Comparison of ENCODE assay signal across 19 cellular contexts in genomic region chr10:99325261-99325660, GRCh38. TPM values are rescaled to one million over a fixed set of nuclear protein-coding genes. Genes with fewer than 3 reads are reported as not detected.
DNase-seq lines count a peak whose midpoint lies in the region; ATAC-seq and TF ChIP-seq lines count a peak whose summit lies in the region.
"Had no signal": no experiment of that assay in that cellular context is flagged by ENCODE, and none has a peak within 500 bp of the region (broad histone marks: within the 10 kb centered on the region; RNA-seq: fewer than 3 reads in every experiment).

No MANE protein-coding gene starts in this region.

- DNase-seq in Caki2 (ENCODE audit: low read depth) (peak; percentile 55), NCI-H226 (peak; percentile 38), mesenchymal stem cell (peak; percentile 69), Peyer's patch (no peak), DMS114 treated with DMSO at 0.1 percent for 48 hours (lab: John Stamatoyannopoulos, UW; ENCODE audit: unreplicated experiment) (no peak), iPS-NIHi11 (ENCODE audit: low spot score) (no peak)
- no peak for DNase-seq in stimulated activated CD4-positive, alpha-beta T cell treated with anti-CD3 and anti-CD28 coated beads, Interleukin-2, amount 100 ng/mL, for 48 hours
- DNase-seq: CD8-positive, alpha-beta memory T cell; H7; NCI-H1417; NCI-H2029; NCI-H2171; NCI-H774 had no signal

- H3K27me3 ChIP-seq in mesenchymal stem cell (ENCODE audit: control insufficient read depth in 1 of 2, insufficient read depth in 1 of 2, low read length in 2 of 2) (peaks cover 15 to 27% of the 10 kb centered on the region in 2 experiments), Peyer's patch (peaks cover 0 to 15% of the 10 kb centered on the region in 2 donors)
- H3K27me3 ChIP-seq: BLaER1 treated with 17β-estradiol and CSF1 and Interleukin-3, amounts not matched to agents 10 nM and 100 nM had no signal

- H3K9ac ChIP-seq in mesenchymal stem cell (ENCODE audit: low read length): no peak overlapping the region
- H3K9ac ChIP-seq: BLaER1 treated with 17β-estradiol and CSF1 and Interleukin-3, amounts not matched to agents 10 nM and 100 nM had no signal

- H3K9me3 ChIP-seq in mesenchymal stem cell (ENCODE audit: control insufficient read depth, low read length): no peaks in the 10 kb centered on the region
- no peaks in the 10 kb centered on the region for H3K9me3 ChIP-seq in Peyer's patch

- 40% methylated on average over 2 of the region's 2 CpGs for WGBS in mesenchymal stem cell

- no peak overlapping the region for H2BK15ac ChIP-seq in mesenchymal stem cell (ENCODE audit: low read depth, poor library complexity, severe bottlenecking)

- H3K27ac ChIP-seq in mesenchymal stem cell (ENCODE audit: low read length, poor library complexity, severe bottlenecking) (no peak overlapping the region), Peyer's patch (no peak overlapping the region)
- H3K27ac ChIP-seq: BLaER1 treated with 17β-estradiol and CSF1 and Interleukin-3, amounts not matched to agents 10 nM and 100 nM; PC-9 had no signal

- no peak overlapping the region for H3K18ac ChIP-seq in mesenchymal stem cell (ENCODE audit: low read depth in 1 of 2, low read length in 2 of 2)

- H2AFZ ChIP-seq in mesenchymal stem cell (ENCODE audit: low read depth, low read length): no peak overlapping the region
- H2AFZ ChIP-seq: PC-9 had no signal

- no peak overlapping the region for H4K91ac ChIP-seq in mesenchymal stem cell (ENCODE audit: low read length)

- in situ Hi-C loops in Caki2 (cut with HindIII; ENCODE audit: low pct_unique_long_range_greater_than_20kb, low sequenced_read_pairs): no loop called here

- H3K36me3 ChIP-seq in mesenchymal stem cell (ENCODE audit: control insufficient read depth in 1 of 2, insufficient read depth in 2 of 2, low read depth in 1 of 2, low read length in 2 of 2) (peaks cover 0 to 8% of the 10 kb centered on the region in 2 experiments), Peyer's patch (no peaks in the 10 kb centered on the region)
- H3K36me3 ChIP-seq: BLaER1 treated with 17β-estradiol and CSF1 and Interleukin-3, amounts not matched to agents 10 nM and 100 nM had no signal

- H2BK5ac ChIP-seq in mesenchymal stem cell (ENCODE audit: low read depth, low read length, poor library complexity, severe bottlenecking): no peak overlapping the region

- no peak for TF ChIP-seq CTCF in Peyer's patch (IDR thresholded peaks at IDR 0.05)

- H3K79me1 ChIP-seq in mesenchymal stem cell (replicated peaks; ENCODE audit: low read length, poor library complexity, severe bottlenecking): no peaks in the 10 kb centered on the region

- no peak overlapping the region for H3K4ac ChIP-seq in mesenchymal stem cell (ENCODE audit: low read depth in 1 of 2, low read length in 2 of 2)

- H2BK120ac ChIP-seq in mesenchymal stem cell (ENCODE audit: low read depth, low read length): no peak overlapping the region

- no peak overlapping the region for H4K8ac ChIP-seq in mesenchymal stem cell (ENCODE audit: low read length)

- H3K4me1 ChIP-seq in mesenchymal stem cell (ENCODE audit: control insufficient read depth, insufficient read depth, low read depth, low read length) (peaks cover 14% of the 10 kb centered on the region), Peyer's patch (peaks cover 0 to 16% (median 2%) of the 10 kb centered on the region in 4 donors)
- H3K4me1 ChIP-seq: BLaER1 treated with 17β-estradiol and CSF1 and Interleukin-3, amounts not matched to agents 10 nM and 100 nM had no signal

- H3K4me2 ChIP-seq in mesenchymal stem cell (ENCODE audit: low read length, poor library complexity, severe bottlenecking): no peak overlapping the region
- H3K4me2 ChIP-seq: BLaER1 treated with 17β-estradiol and CSF1 and Interleukin-3, amounts not matched to agents 10 nM and 100 nM; PC-9 had no signal

- H3K14ac ChIP-seq in mesenchymal stem cell (ENCODE audit: low read length in 2 of 2): no peak overlapping the region

- no peak for TF ChIP-seq POLR2A in Peyer's patch (IDR thresholded peaks at IDR 0.05)

- H3K23ac ChIP-seq in mesenchymal stem cell (ENCODE audit: low read length in 2 of 2): no peak overlapping the region

- peak; percentile 58 for ATAC-seq in esophagus mucosa
- ATAC-seq: Right ventricle myocardium inferior had no signal

- no peak overlapping the region for H2BK12ac ChIP-seq in mesenchymal stem cell (ENCODE audit: low read length in 2 of 2)

- H3K4me3 ChIP-seq in mesenchymal stem cell (ENCODE audit: insufficient read depth in 1 of 2, low read depth in 1 of 2, low read length in 2 of 2) (no peak overlapping the region), Peyer's patch (no peak overlapping the region)
- H3K4me3 ChIP-seq: BLaER1 treated with 17β-estradiol and CSF1 and Interleukin-3, amounts not matched to agents 10 nM and 100 nM; PC-9 had no signal

- no peak overlapping the region for H2AK5ac ChIP-seq in mesenchymal stem cell (ENCODE audit: low read length, severe bottlenecking)

RNA-seq across cellular contexts. Expression of gene CNNM1, which starts 3.9 kb away (rescaled TPM):
- total RNA-seq in Caki2 (2014; rRNA removed; shearing (Covaris generic); ENCODE audit: low replicate concordance): 3.6 and 5.2 TPM in 2 replicates
- 0.36 TPM for total RNA-seq in esophagus mucosa
- polyA plus RNA-seq in mesenchymal stem cell (2013, experiment 1 of 2): 1.6 TPM
- polyA plus RNA-seq in mesenchymal stem cell (2013, experiment 2 of 2): 1.5 TPM
- 1 to 10 TPM in 2 of 4 donors, under 1 TPM in 2; 0.40 to 2.5 (median 0.87) TPM for total RNA-seq in Peyer's patch
- total RNA-seq: A172, HT1080, PC-9 had no signal
- polyA plus RNA-seq: CD8-positive, alpha-beta memory T cell had no signal

Comparison
In these comparisons a context has a peak if more than half of its experiments do, and no peak if none do; other contexts are left out.
1. DNase-seq: peak in Caki2 (single experiment), NCI-H226 (single experiment) and mesenchymal stem cell (single experiment); none in stimulated activated CD4-positive, alpha-beta T cell treated with anti-CD3 and anti-CD28 coated beads, Interleukin-2, amount 100 ng/mL, for 48 hours (0 of 2), Peyer's patch (0 of 3), DMS114 treated with DMSO at 0.1 percent for 48 hours (single experiment) and iPS-NIHi11 (single experiment).